Comparison of ENCODE assay signal across 8 cellular contexts in genomic region chr12:47818382-47818700, GRCh38. TPM values are rescaled to one million over a fixed set of nuclear protein-coding genes. Genes with fewer than 3 reads are reported as not detected.
DNase-seq lines count a peak whose midpoint lies in the region; ATAC-seq and TF ChIP-seq lines count a peak whose summit lies in the region.

No MANE protein-coding gene starts in this region.

- H3K36me3 ChIP-seq in iPS DF 6.9 (ENCODE audit: control insufficient read depth, insufficient read depth, low read length), result no peaks in the 10 kb centered on the region

- no peak for TF ChIP-seq CTCF in HFFc6 (IDR thresholded peaks at IDR 0.05)

- peak overlapping the region; percentile 94 for H3K4me3 Mint-ChIP-seq in HFFc6
- peak overlapping the region; percentile 97 for H3K4me3 Mint-ChIP-seq in activated T-cell treated with anti-CD3 and anti-CD28 coated beads, Interleukin-2, amount 50 U/mL, for 4 hours
- peak overlapping the region; percentile 98 for H3K4me3 Mint-ChIP-seq in stimulated activated effector memory CD8-positive, alpha-beta T cell treated with anti-CD3 and anti-CD28 coated beads, Interleukin-12 subunit alpha, Interleukin-12 subunit beta, amount 100 ng/mL, for 72 hours

- H3K4me3 ChIP-seq in iPS DF 6.9 (ENCODE audit: low read length), result peak overlapping the region; percentile 51; the same call in 1 of the 2 replicates

- H3K27me3 Mint-ChIP-seq in HFFc6 (ENCODE audit: insufficient read depth), result peaks cover 4% of the 10 kb centered on the region; the same call in 1 of the 2 replicates
- H3K27me3 Mint-ChIP-seq in activated T-cell treated with anti-CD3 and anti-CD28 coated beads, Interleukin-2, amount 50 U/mL, for 4 hours (ENCODE audit: low read depth), result no peaks in the 10 kb centered on the region

- H3K9me3 ChIP-seq in iPS DF 6.9 (ENCODE audit: control insufficient read depth, insufficient read depth, low read length), result no peaks in the 10 kb centered on the region

- no CpG with 5 or more reads among the region's 6 CpGs for WGBS in iPS DF 6.9 (ENCODE audit: insufficient coverage, insufficient read length)

- peaks cover 32% of the 10 kb centered on the region for H3K4me1 ChIP-seq in iPS DF 6.9 (ENCODE audit: control insufficient read depth, insufficient read depth, low read length)

- peak; percentile 12 to 17 for ATAC-seq in activated T-cell treated with anti-CD3 and anti-CD28 coated beads, Interleukin-2, amount 50 U/mL, for 4 hours
- peak; percentile 14 for ATAC-seq in stimulated activated effector memory CD8-positive, alpha-beta T cell treated with anti-CD3 and anti-CD28 coated beads, Interleukin-12 subunit alpha, Interleukin-12 subunit beta, amount 100 ng/mL, for 72 hours
- ATAC-seq in GM21825 (IDR thresholded peaks at IDR 0.05; ENCODE audit: unreplicated experiment), result no peak
- ATAC-seq in HG03521 (IDR thresholded peaks at IDR 0.05; ENCODE audit: unreplicated experiment), result no peak

- peak overlapping the region; percentile 90 for H3K27ac Mint-ChIP-seq in HFFc6
- peak overlapping the region; percentile 99 for H3K27ac Mint-ChIP-seq in stimulated activated effector memory CD8-positive, alpha-beta T cell treated with anti-CD3 and anti-CD28 coated beads, Interleukin-12 subunit alpha, Interleukin-12 subunit beta, amount 100 ng/mL, for 72 hours

- peaks cover 25% of the 10 kb centered on the region for H3K36me3 Mint-ChIP-seq in HFFc6 (ENCODE audit: low read depth)
- H3K36me3 Mint-ChIP-seq in activated T-cell treated with anti-CD3 and anti-CD28 coated beads, Interleukin-2, amount 50 U/mL, for 4 hours (ENCODE audit: insufficient read depth), result peaks cover 24% of the 10 kb centered on the region
- peaks cover 68% of the 10 kb centered on the region for H3K36me3 Mint-ChIP-seq in stimulated activated effector memory CD8-positive, alpha-beta T cell treated with anti-CD3 and anti-CD28 coated beads, Interleukin-12 subunit alpha, Interleukin-12 subunit beta, amount 100 ng/mL, for 72 hours

- DNase-seq in HFFc6 (no peak), iPS DF 6.9 (ENCODE audit: low read depth, low spot score) (no peak), dedifferentiated amniotic fluid mesenchymal stem cell (ENCODE audit: extremely low spot score) (no peak), germinal center (ENCODE audit: low spot score) (no peak)
- no peak for DNase-seq in activated T-cell treated with anti-CD3 and anti-CD28 coated beads, Interleukin-2, amount 50 U/mL, for 4 hours
- DNase-seq in stimulated activated effector memory CD8-positive, alpha-beta T cell treated with anti-CD3 and anti-CD28 coated beads, Interleukin-12 subunit alpha, Interleukin-12 subunit beta, amount 100 ng/mL, for 72 hours (ENCODE audit: low spot score in 2 of 2), result peak in 1 of 2 donors; percentile 22

- H3K4me1 Mint-ChIP-seq in HFFc6 (ENCODE audit: low read depth), result peaks cover 78% of the 10 kb centered on the region
- H3K4me1 Mint-ChIP-seq in activated T-cell treated with anti-CD3 and anti-CD28 coated beads, Interleukin-2, amount 50 U/mL, for 4 hours (ENCODE audit: low read depth), result peaks cover 80% of the 10 kb centered on the region
- peaks cover 86% of the 10 kb centered on the region for H3K4me1 Mint-ChIP-seq in stimulated activated effector memory CD8-positive, alpha-beta T cell treated with anti-CD3 and anti-CD28 coated beads, Interleukin-12 subunit alpha, Interleukin-12 subunit beta, amount 100 ng/mL, for 72 hours

- H3K27ac ChIP-seq in iPS DF 6.9 (ENCODE audit: low read length), result no peak overlapping the region

- no peaks in the 10 kb centered on the region for H3K27me3 ChIP-seq in iPS DF 6.9 (ENCODE audit: control insufficient read depth, insufficient read depth, low read length)

- H3K9me3 Mint-ChIP-seq in HFFc6, result no peaks in the 10 kb centered on the region
- no peaks in the 10 kb centered on the region for H3K9me3 Mint-ChIP-seq in activated T-cell treated with anti-CD3 and anti-CD28 coated beads, Interleukin-2, amount 50 U/mL, for 4 hours
- H3K9me3 Mint-ChIP-seq in stimulated activated effector memory CD8-positive, alpha-beta T cell treated with anti-CD3 and anti-CD28 coated beads, Interleukin-12 subunit alpha, Interleukin-12 subunit beta, amount 100 ng/mL, for 72 hours, result no peaks in the 10 kb centered on the region

RNA-seq across cellular contexts. Expression of gene HDAC7, which starts 1.4 kb away (rescaled TPM):
- 100 to 1,000 TPM; 104 to 120 (median 108) TPM for total RNA-seq in HFFc6 (2021; fragmentation: NEBNext Ultra II Directional; extraction: Animal tissue kit (Norgen Biotek cat#: 25700))
- 100 to 1,000 TPM; 168 to 199 (median 199) TPM for total RNA-seq in activated T-cell treated with anti-CD3 and anti-CD28 coated beads, Interleukin-2, amount 50 U/mL, for 4 hours

RNA-seq across cellular contexts. Expression of gene SLC48A1, which starts 45.3 kb away (rescaled TPM):
- total RNA-seq in HFFc6 (2021; fragmentation: NEBNext Ultra II Directional; extraction: Animal tissue kit (Norgen Biotek cat#: 25700)), result 10 to 100 TPM; 18.8 to 24.5 (median 21.0) TPM
- 1 to 10 TPM; 4.0 to 5.2 (median 5.0) TPM for total RNA-seq in activated T-cell treated with anti-CD3 and anti-CD28 coated beads, Interleukin-2, amount 50 U/mL, for 4 hours

RNA-seq across cellular contexts. Expression of gene RAPGEF3, which starts 59.7 kb away (rescaled TPM):
- 1 to 10 TPM; 2.0 to 4.1 (median 3.1) TPM for total RNA-seq in HFFc6 (2021; fragmentation: NEBNext Ultra II Directional; extraction: Animal tissue kit (Norgen Biotek cat#: 25700))
- total RNA-seq in activated T-cell treated with anti-CD3 and anti-CD28 coated beads, Interleukin-2, amount 50 U/mL, for 4 hours, result 1 to 10 TPM in 1 of 3 donors, under 1 TPM in 2; 0.55 to 1.3 (median 0.66) TPM

Comparison
In these comparisons a context has a peak if more than half of its experiments do, and no peak if none do; other contexts are left out.
1. ATAC-seq: peak in activated T-cell treated with anti-CD3 and anti-CD28 coated beads, Interleukin-2, amount 50 U/mL, for 4 hours (2 of 2) and stimulated activated effector memory CD8-positive, alpha-beta T cell treated with anti-CD3 and anti-CD28 coated beads, Interleukin-12 subunit alpha, Interleukin-12 subunit beta, amount 100 ng/mL, for 72 hours (single experiment); none in GM21825 (single experiment) and HG03521 (single experiment).
2. Peak in every context shown above with its lines, with median percentiles within 50 percentile points of each other: H3K4me3 Mint-ChIP-seq.